18 cellular contexts compared by ENCODE assay signal in the genomic region with DNA sequence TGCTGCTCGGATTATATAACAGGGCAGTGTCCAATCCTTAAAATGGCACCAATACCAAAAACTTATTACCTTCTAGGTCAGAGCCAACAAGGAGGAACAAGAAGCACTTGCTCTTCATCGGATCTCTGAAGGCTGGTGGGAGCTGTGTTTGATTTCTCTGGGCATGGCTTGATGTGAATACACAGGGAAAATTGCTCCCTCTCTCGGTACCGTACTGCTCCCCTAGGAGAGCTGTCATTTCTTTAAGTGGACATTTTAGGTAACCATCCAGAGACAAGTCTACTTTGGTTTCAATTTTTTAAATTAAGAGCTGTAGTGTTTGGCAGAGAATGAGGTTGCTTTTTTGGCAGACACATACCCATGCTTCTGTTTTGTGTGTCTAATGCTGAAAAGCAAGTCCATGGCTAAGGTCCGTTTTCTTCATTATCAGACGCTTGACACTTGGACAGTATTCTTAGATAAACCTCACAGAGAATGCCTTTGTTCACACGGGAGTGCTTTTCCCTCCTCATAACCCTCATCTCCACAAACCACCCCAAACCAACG.
DNase-seq lines count a peak whose midpoint lies in the region; ATAC-seq, FAIRE-seq and TF ChIP-seq lines count a peak whose summit lies in the region.
"Had no signal": no experiment of that assay in that cellular context is flagged by ENCODE, and none has a peak within 500 bp of the region (broad histone marks: within the 10 kb centered on the region; RNA-seq: fewer than 3 reads in every experiment).

No MANE protein-coding gene starts in this region.

- 0 out of 2 replicates have a peak overlapping the region, but pooled peaks have one; percentile 22 for H3K27ac Mint-ChIP-seq in GM23338
- H3K27ac Mint-ChIP-seq in endodermal cell: no peak overlapping the region
- H3K27ac Mint-ChIP-seq: activated naive CD8-positive, alpha-beta T cell treated with anti-CD3 and anti-CD28 coated beads for 36 hours had no signal

- intact Hi-C loops in heart left ventricle (cut with DNase I): loop anchor here in 4 of 10 donors (1.0 to 10.0 kb wide), 4 partner anchors 55 to 68 kb away; a partner anchor contains a TSS

- H3K4me3 Mint-ChIP-seq in GM23338 (no peak overlapping the region), endodermal cell (no peak overlapping the region)
- H3K4me3 Mint-ChIP-seq: activated naive CD8-positive, alpha-beta T cell treated with anti-CD3 and anti-CD28 coated beads for 36 hours; activated T-cell treated with anti-CD3 and anti-CD28 coated beads, Interleukin-2, amount 50 U/mL, for 4 hours had no signal

- in situ Hi-C loops in brain microvascular endothelial cell (cut with HindIII; ENCODE audit: low pct_ligation_motif_present, low sequenced_read_pairs): no loop called here

- H3K27ac ChIP-seq in AG04450 (ENCODE audit: low read depth, low read length) (no peak overlapping the region), GM23338 (ENCODE audit: low read depth) (no peak overlapping the region), brain microvascular endothelial cell (no peak overlapping the region), heart left ventricle (peak overlapping the region in 9 of 12 donors; percentile 19 to 51 (median 24)), endodermal cell (ENCODE audit: low read depth, low read length) (no peak overlapping the region), MM.1S (ENCODE audit: low read length) (no peak overlapping the region)
- H3K27ac ChIP-seq: SJSA1, stomach, uterus had no signal

- H3K9me2 ChIP-seq in GM23338 (ENCODE audit: insufficient read depth) (0 out of 2 replicates have a peak, but pooled peaks cover 8% of the 10 kb centered on the region), MM.1S (replicated peaks; ENCODE audit: insufficient read depth, low read length) (no peaks in the 10 kb centered on the region)

- peaks cover 4% of the 10 kb centered on the region for H3K27me3 ChIP-seq in AG04450 (ENCODE audit: control insufficient read depth, insufficient read depth, low read length)
- H3K27me3 ChIP-seq in GM23338 (ENCODE audit: insufficient read depth): no peaks in the 10 kb centered on the region
- no peaks in the 10 kb centered on the region for H3K27me3 ChIP-seq in brain microvascular endothelial cell (replicated peaks)
- no peaks in the 10 kb centered on the region for H3K27me3 ChIP-seq in heart left ventricle
- H3K27me3 ChIP-seq in endodermal cell (ENCODE audit: control insufficient read depth, insufficient read depth, low read length, poor library complexity, severe bottlenecking): no peaks in the 10 kb centered on the region
- no peaks in the 10 kb centered on the region for H3K27me3 ChIP-seq in MM.1S (replicated peaks; ENCODE audit: insufficient read depth, low read length)
- H3K27me3 ChIP-seq: SJSA1, stomach, uterus had no signal

- no peak overlapping the region for H2AFZ ChIP-seq in GM23338
- no peak overlapping the region for H2AFZ ChIP-seq in MM.1S (ENCODE audit: low read length)

- H3K27me3 Mint-ChIP-seq in GM23338 (ENCODE audit: insufficient read depth, low read depth, poor library complexity): no peaks in the 10 kb centered on the region
- no peaks in the 10 kb centered on the region for H3K27me3 Mint-ChIP-seq in endodermal cell (ENCODE audit: insufficient read depth)
- H3K27me3 Mint-ChIP-seq: activated naive CD8-positive, alpha-beta T cell treated with anti-CD3 and anti-CD28 coated beads for 36 hours had no signal

- H3K36me3 ChIP-seq in GM23338 (ENCODE audit: insufficient read depth) (no peaks in the 10 kb centered on the region), brain microvascular endothelial cell (replicated peaks) (no peaks in the 10 kb centered on the region), heart left ventricle (peaks cover 0 to 2% (median 0%) of the 10 kb centered on the region in 9 donors), endodermal cell (ENCODE audit: control insufficient read depth, insufficient read depth, low read length) (no peaks in the 10 kb centered on the region), MM.1S (replicated peaks; ENCODE audit: insufficient read depth, low read length) (no peaks in the 10 kb centered on the region)
- H3K36me3 ChIP-seq: SJSA1, stomach, uterus had no signal

- no peak for FAIRE-seq in GM19239 (lab: Jason Lieb, UNC)
- FAIRE-seq: colon, endothelial cell of umbilical vein, GM18507 had no signal

- no peak overlapping the region for H3K4me3 ChIP-seq in AG04450 (ENCODE audit: low read depth, low read length)
- H3K4me3 ChIP-seq in GM23338: no peak overlapping the region
- H3K4me3 ChIP-seq in brain microvascular endothelial cell (ENCODE audit: low read depth, low read length): no peak overlapping the region
- no peak overlapping the region for H3K4me3 ChIP-seq in heart left ventricle
- H3K4me3 ChIP-seq in endodermal cell (ENCODE audit: low read length): no peak overlapping the region
- no peak overlapping the region for H3K4me3 ChIP-seq in MM.1S (ENCODE audit: low read length)
- H3K4me3 ChIP-seq: SJSA1, stomach, uterus had no signal

- peaks cover 23% of the 10 kb centered on the region for H3K36me3 Mint-ChIP-seq in GM23338 (ENCODE audit: low read depth)
- H3K36me3 Mint-ChIP-seq in endodermal cell (ENCODE audit: low read depth): peaks cover 30% of the 10 kb centered on the region

- H3K4me2 ChIP-seq in GM23338 (no peak overlapping the region), MM.1S (ENCODE audit: low read depth, low read length) (no peak overlapping the region)

- no peaks in the 10 kb centered on the region for H4K20me1 ChIP-seq in GM23338 (replicated peaks; ENCODE audit: insufficient read depth)
- no peaks in the 10 kb centered on the region for H4K20me1 ChIP-seq in MM.1S (ENCODE audit: insufficient read depth, low read length)

- H3F3A ChIP-seq in GM23338 (replicated peaks; ENCODE audit: low read depth) (no peaks in the 10 kb centered on the region), MM.1S (ENCODE audit: insufficient read depth, low read length) (no peaks in the 10 kb centered on the region)

- ATAC-seq in GM23338 (no peak), heart left ventricle (peak; percentile 52 to 72 (median 67))
- ATAC-seq: activated T-cell treated with anti-CD3 and anti-CD28 coated beads, Interleukin-2, amount 50 U/mL, for 4 hours had no signal

- H3K4me1 ChIP-seq in GM23338 (ENCODE audit: insufficient read depth) (no peaks in the 10 kb centered on the region), heart left ventricle (peaks cover 0 to 30% (median 11%) of the 10 kb centered on the region in 12 donors), endodermal cell (ENCODE audit: control insufficient read depth, insufficient read depth, low read length) (no peaks in the 10 kb centered on the region), MM.1S (ENCODE audit: low read length) (no peaks in the 10 kb centered on the region)
- H3K4me1 ChIP-seq: SJSA1, stomach, uterus had no signal

- TF ChIP-seq POLR2A in heart left ventricle (IDR thresholded peaks at IDR 0.05): no peak

- CTCF ChIA-PET in AG04450 (lab: Charles Lee): interaction anchor here (2.2 kb wide), 1 partner anchor 94 kb away, joined by 38 read pairs; no protein-coding TSS in a partner anchor

- peak; percentile 43 for TF ChIP-seq CTCF in AG04450 (IDR thresholded peaks at IDR 0.05; ENCODE audit: low read depth, low read length)
- TF ChIP-seq CTCF in GM23338 (conservative IDR thresholded peaks at IDR 0.05; ENCODE audit: low read depth in 2 of 2): 0 out of 4 replicates have a peak, but pooled peaks of 1 of the 2 experiments have one; percentile 3
- TF ChIP-seq CTCF in brain microvascular endothelial cell (IDR thresholded peaks at IDR 0.05; ENCODE audit: low read depth, low read length, missing control alignments): peak; percentile 17
- TF ChIP-seq CTCF in heart left ventricle (IDR thresholded peaks at IDR 0.05): peak in 7 of 12 donors; percentile 13 to 48 (median 27)
- TF ChIP-seq CTCF in endodermal cell (conservative IDR thresholded peaks at IDR 0.05): no peak
- TF ChIP-seq CTCF in MM.1S (IDR thresholded peaks at IDR 0.05; ENCODE audit: low read length): no peak

- DNase-seq in AG04450 (ENCODE audit: low read depth, low spot score) (no peak), GM23338 (ENCODE audit: low spot score) (no peak), brain microvascular endothelial cell (no peak), heart left ventricle (no peak), NCI-H2029 (lab: John Stamatoyannopoulos, UW) (no peak), endodermal cell (no peak), MM.1S (no peak), GM19239 (ENCODE audit: insufficient read length, low spot score) (no peak)
- DNase-seq: activated CD4-positive, alpha-beta T cell treated with anti-CD3 and anti-CD28 coated beads, Interleukin-2, amount 50 U/mL, for 48 hours; activated naive CD8-positive, alpha-beta T cell treated with anti-CD3 and anti-CD28 coated beads for 36 hours; activated T-cell treated with anti-CD3 and anti-CD28 coated beads, Interleukin-2, amount 50 U/mL, for 4 hours; NCI-H2227 treated with DMSO at 0.1 percent for 48 hours; stomach; uterus had no signal

- H3K4me1 Mint-ChIP-seq in GM23338 (no peaks in the 10 kb centered on the region; the same call in 2 of the 3 replicates), endodermal cell (no peaks in the 10 kb centered on the region)
- H3K4me1 Mint-ChIP-seq: activated naive CD8-positive, alpha-beta T cell treated with anti-CD3 and anti-CD28 coated beads for 36 hours had no signal

- H3K9me3 ChIP-seq in AG04450 (ENCODE audit: control insufficient read depth, insufficient read depth, low read length) (no peaks in the 10 kb centered on the region), heart left ventricle (peaks cover 0 to 23% (median 7%) of the 10 kb centered on the region in 12 donors), endodermal cell (ENCODE audit: control insufficient read depth, low read length) (peaks cover 27% of the 10 kb centered on the region), MM.1S (replicated peaks; ENCODE audit: insufficient read depth, low read length) (no peaks in the 10 kb centered on the region)
- H3K9me3 ChIP-seq: SJSA1, uterus had no signal

- H3K79me2 ChIP-seq in GM23338 (replicated peaks; ENCODE audit: insufficient read depth): no peaks in the 10 kb centered on the region
- no peaks in the 10 kb centered on the region for H3K79me2 ChIP-seq in MM.1S (ENCODE audit: low read length)

- 35 to 50% (median 38%) methylated on average over 8 of the region's 8 CpGs for WGBS in heart left ventricle, 4 donors
- 83 to 90% methylated on average over 4 to 8 of the region's 8 CpGs for WGBS in endodermal cell (ENCODE audit: insufficient coverage in 1 of 2, insufficient read length in 1 of 2), 2 experiments

- H3K9ac ChIP-seq in endodermal cell (ENCODE audit: extremely low read depth, low read length, poor library complexity, severe bottlenecking) (no peak overlapping the region), MM.1S (ENCODE audit: low read length) (no peak overlapping the region)

- POLR2A ChIA-PET in AG04450 (lab: Yijun Ruan, JAX): no interaction called here

- H3K9me3 Mint-ChIP-seq in GM23338 (peaks cover 13% of the 10 kb centered on the region; the same call in 2 of the 3 replicates), endodermal cell (peaks cover 20% of the 10 kb centered on the region)

TF ChIP-seq in GM23338, 12 proteins besides CTCF, POLR2A, EP300 and RAD21 (continues in another document):
- TF ChIP-seq STAT1 (IDR thresholded peaks at IDR 0.05; ENCODE audit: unreplicated experiment): no peak

Comparison
In these comparisons a context has a peak if more than half of its experiments do, and no peak if none do; other contexts are left out.
1. H3K27ac ChIP-seq: peak in heart left ventricle (9 of 12); none in AG04450 (single experiment), GM23338 (single experiment), brain microvascular endothelial cell (single experiment), endodermal cell (single experiment) and MM.1S (single experiment).
2. CTCF ChIP-seq: peak in AG04450 (single experiment), brain microvascular endothelial cell (single experiment) and heart left ventricle (7 of 12); none in endodermal cell (single experiment) and MM.1S (single experiment).